Comparison of ENCODE assay signal across 9 cellular contexts in the genomic region with DNA sequence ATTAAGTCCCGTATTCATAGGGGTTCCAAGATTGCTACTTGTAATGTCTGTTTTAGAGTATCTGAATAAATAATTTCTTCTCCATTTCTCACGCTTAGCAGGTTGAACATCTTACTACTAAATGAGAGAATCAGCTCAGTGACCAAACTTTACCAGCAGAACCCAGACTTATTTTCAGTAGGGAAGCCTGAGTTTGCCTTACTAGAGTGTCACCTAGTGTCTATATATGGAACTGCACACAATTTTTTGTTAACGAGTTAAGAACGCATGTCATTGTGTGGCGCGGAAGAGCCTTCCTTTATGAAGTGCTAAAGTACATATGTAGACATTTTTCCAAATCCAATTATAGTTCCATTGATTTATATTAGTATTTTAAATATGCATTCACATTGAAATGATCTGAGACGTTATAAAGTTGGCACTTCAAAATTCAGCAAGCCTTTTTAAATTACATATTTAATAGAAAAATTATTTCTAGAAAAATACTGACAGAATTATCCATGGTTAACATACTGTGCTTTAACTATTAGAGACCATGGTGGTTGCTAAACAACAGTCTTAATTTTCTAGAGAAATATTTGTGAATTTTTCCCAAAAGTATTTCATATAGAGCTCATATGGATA.
DNase-seq lines count a peak whose midpoint lies in the region; ATAC-seq and TF ChIP-seq lines count a peak whose summit lies in the region.
"Had no signal": no experiment of that assay in that cellular context is flagged by ENCODE, and none has a peak within 500 bp of the region (broad histone marks: within the 10 kb centered on the region; RNA-seq: fewer than 3 reads in every experiment).

No MANE protein-coding gene starts in this region.

- no peaks in the 10 kb centered on the region for H3K27me3 ChIP-seq in kidney epithelial cell (ENCODE audit: control insufficient read depth, insufficient read depth, low read length)
- no peaks in the 10 kb centered on the region for H3K27me3 ChIP-seq in tibial nerve

- no peaks in the 10 kb centered on the region for H3K9me3 ChIP-seq in tibial nerve

- no peak overlapping the region for H3K27ac Mint-ChIP-seq in brain
- H3K27ac Mint-ChIP-seq: CD8-positive, alpha-beta memory T cell had no signal

- DNase-seq in activated CD4-positive, alpha-beta T cell treated with anti-CD3 and anti-CD28 coated beads for 4 hours: peak; percentile 4 to 10
- no peak for DNase-seq in activated CD4-positive, alpha-beta T cell treated with anti-CD3 and anti-CD28 coated beads, Interleukin-2, amount 50 U/mL, for 4 hours
- peak; percentile 15 for DNase-seq in HuH-7 (ENCODE audit: low spot score)
- DNase-seq in NOMO-1 (lab: John Stamatoyannopoulos, UW; ENCODE audit: unreplicated experiment in 2 of 2): peak; percentile 62 to 67
- peak; percentile 31 for DNase-seq in kidney epithelial cell (ENCODE audit: low read depth)
- peak in 1 of 2 donors; percentile 9 for DNase-seq in tibial nerve (ENCODE audit: low spot score in 2 of 2)

- H3K27me3 Mint-ChIP-seq in brain: no peaks in the 10 kb centered on the region

- WGBS in tibial nerve, 2 donors: 23 to 24% methylated on average over 7 of the region's 7 CpGs

- no peaks in the 10 kb centered on the region for H3K4me1 Mint-ChIP-seq in brain
- H3K4me1 Mint-ChIP-seq: CD8-positive, alpha-beta memory T cell had no signal

- no peaks in the 10 kb centered on the region for H3K9me3 Mint-ChIP-seq in brain
- H3K9me3 Mint-ChIP-seq: CD8-positive, alpha-beta memory T cell had no signal

- TF ChIP-seq CTCF in brain (conservative IDR thresholded peaks at IDR 0.05): peak; percentile 85 to 90
- peak; percentile 77 for TF ChIP-seq CTCF in kidney epithelial cell (IDR thresholded peaks at IDR 0.05; ENCODE audit: insufficient read depth, low read length, poor library complexity, severe bottlenecking)
- peak; percentile 67 to 88 (median 74) for TF ChIP-seq CTCF in tibial nerve (IDR thresholded peaks at IDR 0.05)

- no peak overlapping the region for H3K27ac ChIP-seq in tibial nerve

- no peak overlapping the region for H3K4me3 Mint-ChIP-seq in brain
- H3K4me3 Mint-ChIP-seq: CD8-positive, alpha-beta memory T cell had no signal

- no peaks in the 10 kb centered on the region for H3K36me3 ChIP-seq in kidney epithelial cell (ENCODE audit: control insufficient read depth, insufficient read depth, low read length)
- no peaks in the 10 kb centered on the region for H3K36me3 ChIP-seq in tibial nerve

- H3K4me3 ChIP-seq in kidney epithelial cell (ENCODE audit: low read depth, low read length) (no peak overlapping the region), tibial nerve (no peak overlapping the region)

- TF ChIP-seq EP300 in tibial nerve (IDR thresholded peaks at IDR 0.05): no peak

- no peaks in the 10 kb centered on the region for H3K36me3 Mint-ChIP-seq in brain
- H3K36me3 Mint-ChIP-seq: CD8-positive, alpha-beta memory T cell had no signal

- no peak for TF ChIP-seq POLR2A in tibial nerve (IDR thresholded peaks at IDR 0.05)

- ATAC-seq in GM21717 (IDR thresholded peaks at IDR 0.05; ENCODE audit: unreplicated experiment): peak; percentile 83

- no peaks in the 10 kb centered on the region for H3K4me1 ChIP-seq in tibial nerve

Comparison
In these comparisons a context has a peak if more than half of its experiments do, and no peak if none do; other contexts are left out.
1. DNase-seq: peak in activated CD4-positive, alpha-beta T cell treated with anti-CD3 and anti-CD28 coated beads for 4 hours (2 of 2), HuH-7 (single experiment), NOMO-1 (2 of 2) and kidney epithelial cell (single experiment); none in activated CD4-positive, alpha-beta T cell treated with anti-CD3 and anti-CD28 coated beads, Interleukin-2, amount 50 U/mL, for 4 hours (0 of 2).
2. Peak in every context shown above with its lines, with median percentiles within 50 percentile points of each other: CTCF ChIP-seq.